1 cellular context compared by ENCODE assay signal in genomic region chr2:227411320-227411989, GRCh38.
TF ChIP-seq lines count a peak whose summit lies in the region.

No MANE protein-coding gene starts in this region.

TF ChIP-seq in GM12878, 131 proteins besides CTCF, POLR2A, EP300 and RAD21 (continued from another document):
- no peak for TF ChIP-seq SUPT20H (IDR thresholded peaks at IDR 0.05; ENCODE audit: borderline replicate concordance, control insufficient read depth, low read depth, low read length)
- TF ChIP-seq CHD1 (IDR thresholded peaks at IDR 0.05; ENCODE audit: low read depth, low read length), result no peak
- TF ChIP-seq FOXM1 (IDR thresholded peaks at IDR 0.05; ENCODE audit: low read depth, low read length), result peak; percentile 85; the same call in 1 of the 2 replicates
- TF ChIP-seq PAX8 (IDR thresholded peaks at IDR 0.05), result no peak
- 0 out of 2 replicates have a peak, but pooled peaks have one; percentile 48 for TF ChIP-seq IRF4 (IDR thresholded peaks at IDR 0.05; ENCODE audit: low read depth, low read length)
- TF ChIP-seq TCF3 (IDR thresholded peaks at IDR 0.05; ENCODE audit: borderline replicate concordance, insufficient read depth, low read depth, low read length), result no peak
- no peak for TF ChIP-seq USF2 (IDR thresholded peaks at IDR 0.05; ENCODE audit: borderline replicate concordance, low read depth, low read length)
- no peak for TF ChIP-seq NFYA (IDR thresholded peaks at IDR 0.05; ENCODE audit: borderline replicate concordance, low read depth, low read length)
- peak; percentile 71 for TF ChIP-seq NR2F1 (conservative IDR thresholded peaks at IDR 0.05)
